Comparison of ENCODE assay signal across 17 cellular contexts in the genomic region with DNA sequence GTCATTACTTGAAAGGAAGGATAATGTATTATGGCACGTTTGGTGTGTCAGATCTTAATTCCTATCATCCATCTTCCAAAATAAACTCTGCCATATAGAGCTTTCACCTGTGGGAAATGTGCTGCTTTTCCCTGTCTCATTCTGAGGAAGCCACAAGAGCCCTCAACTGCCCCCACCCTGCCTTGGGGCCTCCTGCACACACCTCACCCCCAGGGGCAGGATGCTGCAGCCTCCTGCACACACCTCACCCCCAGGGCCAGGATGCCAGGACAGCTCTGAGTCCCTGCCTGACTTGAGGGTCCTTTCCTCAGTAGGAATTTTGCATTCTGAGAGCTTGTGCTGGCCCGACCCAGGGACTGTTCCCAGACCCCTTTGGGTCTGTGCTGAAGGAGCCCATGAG.
A peak's percentile ranks its signal among the peaks of the same experiment; 100 is the strongest.
DNase-seq lines count a peak whose midpoint lies in the region; ATAC-seq, FAIRE-seq and TF ChIP-seq lines count a peak whose summit lies in the region.
"Had no signal": no experiment of that assay in that cellular context is flagged by ENCODE, and none has a peak within 500 bp of the region (broad histone marks: within the 10 kb centered on the region; RNA-seq: fewer than 3 reads in every experiment).

No MANE protein-coding gene starts in this region.

- H3K27me3 ChIP-seq in GM23248 (replicated peaks; ENCODE audit: insufficient read depth) (no peaks in the 10 kb centered on the region), HUES48 (ENCODE audit: control insufficient read depth, insufficient read depth, low read length) (no peaks in the 10 kb centered on the region), H1 (replicated peaks in 1 of 4; ENCODE audit: control insufficient read depth in 3 of 4, extremely low read depth in 1 of 4, insufficient read depth in 3 of 4, low read length in 3 of 4) (no peaks in the 10 kb centered on the region; a peak in 1 of 7 replicates), neuronal stem cell (ENCODE audit: control insufficient read depth in 3 of 3, insufficient read depth in 3 of 3, low read depth in 1 of 3, low read length in 3 of 3) (peaks cover 0 to 2% (median 0%) of the 10 kb centered on the region in 3 experiments)

- H3K79me1 ChIP-seq in H1 (ENCODE audit: low read depth, low read length) (no peaks in the 10 kb centered on the region), neuronal stem cell (ENCODE audit: low read depth, low read length) (no peaks in the 10 kb centered on the region)

- H2AFZ ChIP-seq in GM23248: no peak overlapping the region; the same call in 1 of the 2 replicates
- no peak overlapping the region for H2AFZ ChIP-seq in H1 (ENCODE audit: low read length)
- no peak overlapping the region for H2AFZ ChIP-seq in neuronal stem cell (ENCODE audit: low read length)

- peaks cover 32% of the 10 kb centered on the region for H3F3A ChIP-seq in GM23248 (ENCODE audit: insufficient read depth)

- H3K36me3 ChIP-seq in GM23248 (ENCODE audit: low read depth): no peaks in the 10 kb centered on the region
- no peaks in the 10 kb centered on the region for H3K36me3 ChIP-seq in HUES48 (ENCODE audit: control insufficient read depth, insufficient read depth, low read length)
- H3K36me3 ChIP-seq in H1 (ENCODE audit: control insufficient read depth in 2 of 4, insufficient read depth in 4 of 4, low read length in 3 of 4): no peaks in the 10 kb centered on the region
- no peaks in the 10 kb centered on the region for H3K36me3 ChIP-seq in neuronal stem cell (replicated peaks in 1 of 2; ENCODE audit: control insufficient read depth in 2 of 2, insufficient read depth in 2 of 2, low read length in 2 of 2)

- H3K14ac ChIP-seq in H1 (ENCODE audit: insufficient read length): no peak overlapping the region
- no peak overlapping the region for H3K14ac ChIP-seq in neuronal stem cell (ENCODE audit: low read length)

- DNase-seq in GM23248 (no peak), H1 (ENCODE audit: low read depth in 1 of 2, low spot score in 2 of 2) (no peak), neuronal stem cell (ENCODE audit: low spot score) (no peak), omental fat pad (ENCODE audit: low spot score) (no peak), NCI-H524 treated with DMSO at 0.1 percent for 48 hours (lab: John Stamatoyannopoulos, UW) (no peak), ureter (ENCODE audit: low spot score) (no peak)
- DNase-seq: CD4-positive, alpha-beta memory T cell; DND-41; GDM1; Karpas-422; NCI-H1105 treated with DMSO at 0.1 percent for 48 hours; NCI-H1930; NCI-H526 had no signal

- H4K91ac ChIP-seq in H1 (replicated peaks; ENCODE audit: insufficient read length, low read length) (peak overlapping the region; percentile 85), neuronal stem cell (ENCODE audit: low read depth, low read length, poor library complexity) (no peak overlapping the region)

- H2BK5ac ChIP-seq in H1 (ENCODE audit: low read depth, low read length) (peak overlapping the region; percentile 95; the same call in 1 of the 2 replicates), neuronal stem cell (ENCODE audit: low read length) (peak overlapping the region; percentile 49)

- peak overlapping the region; percentile 98 for H2BK20ac ChIP-seq in H1 (ENCODE audit: low read length)

- H4K20me1 ChIP-seq in GM23248 (ENCODE audit: insufficient read depth) (no peaks in the 10 kb centered on the region), H1 (replicated peaks in 1 of 2; ENCODE audit: control insufficient read depth in 1 of 2, insufficient read depth in 2 of 2, low read length in 2 of 2) (no peaks in the 10 kb centered on the region)

- H4K5ac ChIP-seq in H1 (ENCODE audit: insufficient read length, low read depth, low read length): peak overlapping the region; percentile 6

- no peak overlapping the region for H3K9ac ChIP-seq in GM23248
- H3K9ac ChIP-seq in HUES48 (ENCODE audit: low read depth, low read length): peak overlapping the region; percentile 10; the same call in 1 of the 2 replicates
- H3K9ac ChIP-seq in H1 (replicated peaks in 1 of 4; ENCODE audit: extremely low read depth in 1 of 4, low read depth in 3 of 4, low read length in 3 of 4): no peak overlapping the region
- H3K9ac ChIP-seq in neuronal stem cell (ENCODE audit: low read depth, low read length, poor library complexity): no peak overlapping the region

- FAIRE-seq in H1 (lab: Jason Lieb, UNC): no peak
- FAIRE-seq: D721Med, GM12892 had no signal

- CTCF ChIA-PET in H1 (lab: Charles Lee; ENCODE audit: partially characterized antibody): interaction anchor here (0.7 to 6.5 kb wide), 26 partner anchors 7 to 224 kb away, joined by 3 to 68 read pairs (median 5); no protein-coding TSS in a partner anchor

- H2BK15ac ChIP-seq in H1 (ENCODE audit: low read length) (no peak overlapping the region; the same call in 1 of the 2 replicates), neuronal stem cell (ENCODE audit: low read length) (no peak overlapping the region)

- H3K4me2 ChIP-seq in GM23248 (ENCODE audit: unreplicated experiment): peak overlapping the region; percentile 24
- peak overlapping the region; percentile 46 to 52; a peak in 1 of 4 replicates for H3K4me2 ChIP-seq in H1 (ENCODE audit: insufficient read depth in 1 of 2, low read depth in 2 of 2, low read length in 2 of 2)
- no peak overlapping the region for H3K4me2 ChIP-seq in neuronal stem cell (ENCODE audit: insufficient read depth, low read length, poor library complexity, severe bottlenecking)

- peak overlapping the region; percentile 47 for H3K4ac ChIP-seq in H1 (replicated peaks; ENCODE audit: insufficient read length, low read depth, low read length)
- H3K4ac ChIP-seq in neuronal stem cell (ENCODE audit: low read length): no peak overlapping the region

- no peaks in the 10 kb centered on the region for H3K23me2 ChIP-seq in H1 (ENCODE audit: low read depth, low read length)

- H3K9me2 ChIP-seq in GM23248 (ENCODE audit: insufficient read depth): no peaks in the 10 kb centered on the region

- H3K18ac ChIP-seq in H1 (ENCODE audit: extremely low read depth, low read length) (peak overlapping the region; percentile 98), neuronal stem cell (ENCODE audit: low read length) (peak overlapping the region; percentile 80)

- H3K56ac ChIP-seq in H1 (replicated peaks; ENCODE audit: insufficient read length, low read depth, low read length): no peak overlapping the region

- no peak overlapping the region for H3K4me3 ChIP-seq in GM23248
- no peak overlapping the region for H3K4me3 ChIP-seq in HUES48 (ENCODE audit: low read depth, low read length)
- H3K4me3 ChIP-seq in H1 (ENCODE audit: extremely low read depth in 1 of 4, insufficient read depth in 2 of 4, low read depth in 3 of 4, low read length in 4 of 4): no peak overlapping the region
- no peak overlapping the region for H3K4me3 ChIP-seq in neuronal stem cell (ENCODE audit: low read length in 2 of 2)

- ATAC-seq in omental fat pad (ENCODE audit: low FRiP score): no peak

- TF ChIP-seq RAD21 in H1 (IDR thresholded peaks at IDR 0.05 in 1 of 2, conservative IDR thresholded peaks at IDR 0.05 in 1 of 2; ENCODE audit: low read depth in 2 of 2, low read length in 2 of 2): no peak

- H3K9me3 ChIP-seq in GM23248 (ENCODE audit: low read depth) (no peaks in the 10 kb centered on the region), HUES48 (ENCODE audit: control insufficient read depth, insufficient read depth, low read length) (no peaks in the 10 kb centered on the region), H1 (ENCODE audit: insufficient read depth in 2 of 2, low read depth in 1 of 2, low read length in 1 of 2) (no peaks in the 10 kb centered on the region), neuronal stem cell (replicated peaks in 1 of 2; ENCODE audit: control insufficient read depth in 2 of 2, insufficient read depth in 1 of 2, low read depth in 1 of 2, low read length in 2 of 2) (no peaks in the 10 kb centered on the region)

- POLR2A ChIA-PET in H1 (lab: Charles Lee; ENCODE audit: partially characterized antibody): interaction anchor here (0.9 to 1.6 kb wide), 7 partner anchors 9 to 31 kb away, joined by 3 to 5 read pairs (median 3); no protein-coding TSS in a partner anchor

- no peak for TF ChIP-seq EP300 in H1 (IDR thresholded peaks at IDR 0.05; ENCODE audit: borderline replicate concordance in 1 of 2, low read depth in 2 of 2, low read length in 2 of 2)

- TF ChIP-seq CTCF in H1 (IDR thresholded peaks at IDR 0.05; ENCODE audit: control extremely low read depth in 1 of 3, insufficient read depth in 1 of 3, low read depth in 1 of 3, low read length in 3 of 3) (no peak), omental fat pad (IDR thresholded peaks at IDR 0.05) (no peak)

- H2AK5ac ChIP-seq in H1 (ENCODE audit: low read depth, low read length) (peak overlapping the region; percentile 54; the same call in 1 of the 2 replicates), neuronal stem cell (ENCODE audit: low read depth, low read length) (peak overlapping the region; percentile 92)

- no peak overlapping the region for H4K8ac ChIP-seq in H1 (ENCODE audit: extremely low read depth, insufficient read depth, low read length)
- H4K8ac ChIP-seq in neuronal stem cell (ENCODE audit: low read depth, low read length): no peak overlapping the region

- no peak overlapping the region for H3K23ac ChIP-seq in H1 (ENCODE audit: insufficient read length)
- H3K23ac ChIP-seq in neuronal stem cell (ENCODE audit: low read depth, low read length, poor library complexity): no peak overlapping the region

- no peak for TF ChIP-seq POLR2A in H1 (IDR thresholded peaks at IDR 0.05; ENCODE audit: control extremely low read depth in 1 of 2, low read depth in 2 of 2, low read length in 2 of 2)

- H3K27ac ChIP-seq in GM23248: peak overlapping the region; percentile 37; the same call in 1 of the 2 replicates
- peak overlapping the region; percentile 89 for H3K27ac ChIP-seq in HUES48 (ENCODE audit: low read depth, low read length)
- H3K27ac ChIP-seq in H1 (ENCODE audit: low read depth, low read length): no peak overlapping the region
- no peak overlapping the region for H3K27ac ChIP-seq in neuronal stem cell (replicated peaks; ENCODE audit: low read length)
- H3K27ac ChIP-seq: HL-60 had no signal

- H3K4me1 ChIP-seq in GM23248 (ENCODE audit: insufficient read depth) (peaks cover 41% of the 10 kb centered on the region), HUES48 (ENCODE audit: control insufficient read depth, insufficient read depth, low read length) (peaks cover 68% of the 10 kb centered on the region), H1 (replicated peaks in 1 of 4; ENCODE audit: control insufficient read depth in 3 of 4, insufficient read depth in 4 of 4, low read length in 3 of 4) (peaks cover 18 to 73% (median 49%) of the 10 kb centered on the region in 4 experiments), neuronal stem cell (ENCODE audit: control insufficient read depth in 2 of 2, insufficient read depth in 1 of 2, low read depth in 1 of 2, low read length in 2 of 2) (peaks cover 28 to 45% of the 10 kb centered on the region in 2 donors)

- peak overlapping the region; percentile 73 for H2BK120ac ChIP-seq in H1 (replicated peaks; ENCODE audit: low read depth, low read length)
- H2BK120ac ChIP-seq in neuronal stem cell (ENCODE audit: low read depth, low read length): no peak overlapping the region

- WGBS in GM23248 (ENCODE audit: low coverage in 1 of 2, low lambda C conversion rate in 2 of 2, missing lambda C conversion rate in 2 of 2), 2 experiments: 91 to 93% methylated on average over 2 of the region's 2 CpGs
- 54% methylated on average over 2 of the region's 2 CpGs; no CpG with 5 or more reads in 1 of the 2 experiments for WGBS in H1 (ENCODE audit: extremely low coverage in 1 of 2, insufficient coverage in 1 of 2, insufficient read length in 1 of 2, insufficient replicate concordance in 2 of 2, low coverage in 1 of 2, low lambda C conversion rate in 2 of 2, missing lambda C conversion rate in 1 of 2), 2 experiments
- no CpG with 5 or more reads among the region's 2 CpGs for WGBS in neuronal stem cell (ENCODE audit: extremely low coverage in 2 of 2, insufficient read length in 2 of 2, insufficient replicate concordance in 1 of 2), 2 donors

- in situ Hi-C loops in GM23248 (cut with MboI): no loop called here

- H3K79me2 ChIP-seq in GM23248 (ENCODE audit: insufficient read depth) (no peaks in the 10 kb centered on the region), H1 (ENCODE audit: control insufficient read depth in 1 of 2, insufficient read depth in 2 of 2, low read length in 2 of 2) (no peaks in the 10 kb centered on the region)

- H2BK12ac ChIP-seq in H1 (ENCODE audit: low read depth, low read length): peak overlapping the region; percentile 88
- no peak overlapping the region for H2BK12ac ChIP-seq in neuronal stem cell (ENCODE audit: low read length)

Comparison
In these comparisons a context has a peak if more than half of its experiments do, and no peak if none do; other contexts are left out.
1. H3K27ac ChIP-seq: peak in GM23248 (single experiment) and HUES48 (single experiment); none in H1 (single experiment) and neuronal stem cell (single experiment).